2 cellular contexts compared by ENCODE assay signal in genomic region chr19:50434525-50434924, GRCh38.
TF ChIP-seq lines count a peak whose summit lies in the region.

No MANE protein-coding gene starts in this region.

TF ChIP-seq in SK-N-SH, 30 proteins besides CTCF, POLR2A, EP300 and RAD21:
- TF ChIP-seq ELF1 (IDR thresholded peaks at IDR 0.05): no peak
- TF ChIP-seq TAF1 (IDR thresholded peaks at IDR 0.05; ENCODE audit: borderline replicate concordance, low read depth, low read length): no peak
- TF ChIP-seq USF2 (IDR thresholded peaks at IDR 0.05; ENCODE audit: borderline replicate concordance, low read depth, low read length): no peak
- TF ChIP-seq GABPA (IDR thresholded peaks at IDR 0.05; ENCODE audit: low read depth): no peak
- no peak for TF ChIP-seq CHD2 (IDR thresholded peaks at IDR 0.05; ENCODE audit: low read length, partially characterized antibody)
- no peak for TF ChIP-seq TEAD4 (IDR thresholded peaks at IDR 0.05; ENCODE audit: borderline replicate concordance, insufficient read depth)
- no peak for TF ChIP-seq NFIC (IDR thresholded peaks at IDR 0.05; ENCODE audit: borderline replicate concordance)
- no peak for TF ChIP-seq YY1 (IDR thresholded peaks at IDR 0.05; ENCODE audit: low read depth)
- TF ChIP-seq RCOR1 (IDR thresholded peaks at IDR 0.05; ENCODE audit: low read length): no peak
- TF ChIP-seq JUND (IDR thresholded peaks at IDR 0.05): no peak
- TF ChIP-seq RXRA (IDR thresholded peaks at IDR 0.05; ENCODE audit: borderline replicate concordance, low read depth): no peak
- no peak for TF ChIP-seq TCF12 (IDR thresholded peaks at IDR 0.05)

TF ChIP-seq in SK-N-SH treated with all-trans-retinoic acid at 6 μM for 48 hours, 23 proteins besides CTCF, POLR2A, EP300 and RAD21:
- TF ChIP-seq ESRRG (CRISPR knock-in tag; IDR thresholded peaks at IDR 0.05) (no peak), ARNTL (CRISPR knock-in tag; IDR thresholded peaks at IDR 0.05; ENCODE audit: borderline replicate concordance, low read depth) (no peak), TCF4 (CRISPR knock-in tag; IDR thresholded peaks at IDR 0.05; ENCODE audit: borderline replicate concordance) (no peak), CSDC2 (CRISPR knock-in tag; IDR thresholded peaks at IDR 0.05) (no peak), ZFP3 (CRISPR knock-in tag; IDR thresholded peaks at IDR 0.05) (no peak), GLIS3 (CRISPR knock-in tag; IDR thresholded peaks at IDR 0.05) (no peak), ZFP30 (CRISPR knock-in tag; IDR thresholded peaks at IDR 0.05) (no peak), PATZ1 (CRISPR knock-in tag; IDR thresholded peaks at IDR 0.05; ENCODE audit: borderline replicate concordance) (no peak), BACH2 (CRISPR knock-in tag; IDR thresholded peaks at IDR 0.05; ENCODE audit: borderline replicate concordance) (no peak), TSHZ2 (CRISPR knock-in tag; IDR thresholded peaks at IDR 0.05) (no peak), ZNF70 (CRISPR knock-in tag; IDR thresholded peaks at IDR 0.05) (no peak), OSR1 (CRISPR knock-in tag; IDR thresholded peaks at IDR 0.05) (no peak), ISL1 (CRISPR knock-in tag; IDR thresholded peaks at IDR 0.05) (no peak), ZC3H10 (CRISPR knock-in tag; IDR thresholded peaks at IDR 0.05) (no peak), CSRNP3 (CRISPR knock-in tag; IDR thresholded peaks at IDR 0.05) (no peak), RARB (CRISPR knock-in tag; IDR thresholded peaks at IDR 0.05) (no peak), ZNF565 (CRISPR knock-in tag; conservative IDR thresholded peaks at IDR 0.05; ENCODE audit: low read depth) (no peak)
TF ChIP-seq in SK-N-SH treated with all-trans-retinoic acid at 6 μM for 48 hours: peak in this region for 0.
